In genomic region chr18:77899972-77900754, GRCh38 we compare ENCODE assay signal across 9 cellular contexts.
A peak's percentile ranks its signal among the peaks of the same experiment; 100 is the strongest.
DNase-seq lines count a peak whose midpoint lies in the region; ATAC-seq and TF ChIP-seq lines count a peak whose summit lies in the region.
"Had no signal": no experiment of that assay in that cellular context is flagged by ENCODE, and none has a peak within 500 bp of the region (broad histone marks: within the 10 kb centered on the region; RNA-seq: fewer than 3 reads in every experiment).

No MANE protein-coding gene starts in this region.

- H3K9ac ChIP-seq in SU-DHL-6 (ENCODE audit: low read length) (no peak overlapping the region), adipocyte (ENCODE audit: low read length) (peak overlapping the region; percentile 56), iPS-15b (ENCODE audit: low read depth, low read length) (peak overlapping the region; percentile 60)

- DNase-seq in D341Med (ENCODE audit: low spot score) (peak; percentile 97), GM20000 (ENCODE audit: low spot score) (peak; percentile 82), adipocyte (ENCODE audit: low read depth) (peak; percentile 15), glomerular visceral epithelial cell (ENCODE audit: extremely low spot score) (no peak)
- peak; percentile 43 for DNase-seq in stimulated activated CD4-positive, alpha-beta T cell treated with anti-CD3 and anti-CD28 coated beads, Interleukin-12 subunit alpha, Interleukin-12 subunit beta, amount 100 ng/mL, for 4 hours

- peak overlapping the region; percentile 35 for H3K4me3 ChIP-seq in SU-DHL-6 (ENCODE audit: insufficient read depth, low read length, poor library complexity, severe bottlenecking)
- H3K4me3 ChIP-seq in adipocyte (ENCODE audit: low read length), result peak overlapping the region; percentile 68
- peak overlapping the region; percentile 55 for H3K4me3 ChIP-seq in iPS-15b (ENCODE audit: low read depth, low read length)
- H3K4me3 ChIP-seq: SK-N-MC had no signal

- H3K9me3 ChIP-seq in SU-DHL-6 (ENCODE audit: insufficient read depth, low read length) (no peaks in the 10 kb centered on the region), adipocyte (ENCODE audit: control insufficient read depth, low read length) (no peaks in the 10 kb centered on the region), iPS-15b (ENCODE audit: control insufficient read depth, insufficient read depth, low read length) (no peaks in the 10 kb centered on the region)

- H3K27me3 ChIP-seq in SU-DHL-6 (ENCODE audit: low read length) (no peaks in the 10 kb centered on the region), adipocyte (replicated peaks; ENCODE audit: control insufficient read depth, insufficient read depth, low read length) (peaks cover 21% of the 10 kb centered on the region), iPS-15b (ENCODE audit: control insufficient read depth, insufficient read depth, low read length) (no peaks in the 10 kb centered on the region)

- no peaks in the 10 kb centered on the region for H3F3A ChIP-seq in SU-DHL-6 (ENCODE audit: insufficient read depth)

- H3K4me1 ChIP-seq in adipocyte (ENCODE audit: control insufficient read depth, insufficient read depth, low read length) (no peaks in the 10 kb centered on the region), iPS-15b (ENCODE audit: control insufficient read depth, insufficient read depth, low read length) (peaks cover 5% of the 10 kb centered on the region)

- H2AFZ ChIP-seq in SU-DHL-6 (ENCODE audit: low read depth, low read length, severe bottlenecking), result no peak overlapping the region

- H3K27ac ChIP-seq in SU-DHL-6 (ENCODE audit: low read depth, low read length), result no peak overlapping the region
- H3K27ac ChIP-seq: SK-N-MC had no signal

- peak overlapping the region; percentile 50 for H3K4me2 ChIP-seq in SU-DHL-6 (ENCODE audit: low read depth, low read length, poor library complexity, severe bottlenecking)

- no peaks in the 10 kb centered on the region for H3K79me2 ChIP-seq in SU-DHL-6 (ENCODE audit: insufficient read depth, low read length)

- TF ChIP-seq CTCF in GM20000 (IDR thresholded peaks at IDR 0.05; ENCODE audit: extremely low read depth, missing control alignments), result peak; percentile 98
- TF ChIP-seq CTCF in SU-DHL-6 (IDR thresholded peaks at IDR 0.05; ENCODE audit: insufficient read depth, low read length, poor library complexity, severe bottlenecking), result peak; percentile 64

- H3K9me2 ChIP-seq in SU-DHL-6 (replicated peaks; ENCODE audit: insufficient read depth, low read length), result no peaks in the 10 kb centered on the region

- no peaks in the 10 kb centered on the region for H3K36me3 ChIP-seq in SU-DHL-6 (ENCODE audit: low read length)
- H3K36me3 ChIP-seq in adipocyte (ENCODE audit: control insufficient read depth, insufficient read depth, low read length, severe bottlenecking), result no peaks in the 10 kb centered on the region
- no peaks in the 10 kb centered on the region for H3K36me3 ChIP-seq in iPS-15b (ENCODE audit: control insufficient read depth, insufficient read depth, low read length)

- H4K20me1 ChIP-seq in SU-DHL-6 (ENCODE audit: low read depth, low read length), result no peaks in the 10 kb centered on the region

- ATAC-seq in HG03571 (IDR thresholded peaks at IDR 0.05; ENCODE audit: unreplicated experiment), result peak; percentile 99
